In the genomic region with DNA sequence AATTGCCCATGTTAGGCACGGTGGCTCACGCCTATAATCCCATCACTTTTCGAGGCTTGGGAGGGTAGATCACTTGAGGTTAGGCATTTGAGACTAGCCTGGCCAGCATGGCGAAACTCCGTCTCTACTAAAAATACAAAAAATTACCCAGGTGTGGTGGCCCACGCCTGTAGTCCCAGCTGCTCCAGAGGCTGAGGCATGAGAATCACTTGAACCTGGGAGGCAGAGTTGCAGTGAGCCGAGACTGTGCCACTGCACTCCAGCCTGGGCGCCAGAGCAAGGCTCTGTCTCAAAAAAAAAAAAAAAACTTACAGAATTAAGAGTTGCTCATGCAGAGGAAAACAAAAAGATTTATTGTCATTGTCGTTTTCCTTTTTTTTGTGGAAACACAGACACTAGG, we compare ENCODE assay signal across 17 cellular contexts.
"Had no signal": no experiment of that assay in that cellular context is flagged by ENCODE, and none has a peak within 500 bp of the region (broad histone marks: within the 10 kb centered on the region; RNA-seq: fewer than 3 reads in every experiment).

No MANE protein-coding gene starts in this region.

- H3K27me3 Mint-ChIP-seq: activated CD8-positive, alpha-beta T cell treated with anti-CD3 and anti-CD28 coated beads for 36 hours; effector memory CD8-positive, alpha-beta T cell; stimulated activated naive CD8-positive, alpha-beta T cell treated with anti-CD3 and anti-CD28 coated beads, Interleukin-15, Interleukin-2, amounts not matched to agents 100 ng/mL and 50 ng/mL, for 24 hours had no signal

- H3K4me3 ChIP-seq: adrenal gland, esophagus squamous epithelium, heart right ventricle, left lung, prostate gland, right atrium auricular region, SJSA1, upper lobe of left lung had no signal

- H3K9me3 Mint-ChIP-seq: activated T-helper 1 cell treated with anti-CD3 and anti-CD28 coated beads, Interleukin-12 subunit alpha, Interleukin-12 subunit beta, Interleukin-2, Interleukin-4 antibody, amounts not matched to agents 30 ng/mL and 10 ng/mL and 1 ng/mL, durations not matched to agents 14 hours and 24 hours and 36 hours; effector memory CD8-positive, alpha-beta T cell; neural crest cell; stimulated activated naive CD8-positive, alpha-beta T cell treated with anti-CD3 and anti-CD28 coated beads, Interleukin-15, Interleukin-2, amounts not matched to agents 100 ng/mL and 50 ng/mL, for 24 hours had no signal

- ATAC-seq: activated CD8-positive, alpha-beta T cell treated with anti-CD3 and anti-CD28 coated beads for 36 hours; effector memory CD8-positive, alpha-beta T cell; heart right ventricle; left lung had no signal

- H3K27ac ChIP-seq: adrenal gland, esophagus squamous epithelium, heart right ventricle, left lung, prostate gland, right atrium auricular region, SJSA1, upper lobe of left lung, WERI-Rb-1 had no signal

- H3K4me3 Mint-ChIP-seq: activated CD8-positive, alpha-beta T cell treated with anti-CD3 and anti-CD28 coated beads for 36 hours; effector memory CD8-positive, alpha-beta T cell; stimulated activated naive CD8-positive, alpha-beta T cell treated with anti-CD3 and anti-CD28 coated beads, Interleukin-15, Interleukin-2, amounts not matched to agents 100 ng/mL and 50 ng/mL, for 24 hours had no signal

- DNase-seq: activated CD8-positive, alpha-beta T cell treated with anti-CD3 and anti-CD28 coated beads for 36 hours; activated naive CD4-positive, alpha-beta T cell treated with Interleukin-2 at 50 U/mL for 16 hours; adrenal gland; effector memory CD8-positive, alpha-beta T cell; esophagus squamous epithelium; heart right ventricle; left lung; stimulated activated CD4-positive, alpha-beta T cell treated with anti-CD3 and anti-CD28 coated beads, Interleukin-12 subunit alpha, Interleukin-12 subunit beta, amount 100 ng/mL, for 4 hours; stimulated activated CD4-positive, alpha-beta T cell treated with anti-CD3 and anti-CD28 coated beads, Interleukin-1b, Interleukin-23, amount 100 ng/mL, for 48 hours; upper lobe of left lung; WERI-Rb-1 had no signal

- H3K9me3 ChIP-seq: adrenal gland, esophagus squamous epithelium, heart right ventricle, left lung, prostate gland, right atrium auricular region, SJSA1, upper lobe of left lung had no signal

- H3K36me3 ChIP-seq: prostate gland had no signal

- H3K27me3 ChIP-seq: adrenal gland, esophagus squamous epithelium, right atrium auricular region, SJSA1, upper lobe of left lung had no signal
